ENCODE assay signal across 13 cellular contexts in genomic region chr1:54580856-54581550, GRCh38. TPM values are rescaled to one million over a fixed set of nuclear protein-coding genes. Genes with fewer than 3 reads are reported as not detected.
A peak's percentile ranks its signal among the peaks of the same experiment; 100 is the strongest.
DNase-seq lines count a peak whose midpoint lies in the region; ATAC-seq, FAIRE-seq and TF ChIP-seq lines count a peak whose summit lies in the region.
"Had no signal": no experiment of that assay in that cellular context is flagged by ENCODE, and none has a peak within 500 bp of the region (broad histone marks: within the 10 kb centered on the region; RNA-seq: fewer than 3 reads in every experiment).

No MANE protein-coding gene starts in this region.

- no peaks in the 10 kb centered on the region for H3K36me3 ChIP-seq in pancreas
- H3K36me3 ChIP-seq in upper lobe of left lung: no peaks in the 10 kb centered on the region
- H3K36me3 ChIP-seq: SJSA1 had no signal

- ATAC-seq in right cardiac atrium: no peak
- ATAC-seq in pancreas: peak; percentile 3 to 40 (median 26)
- no peak for ATAC-seq in upper lobe of left lung (ENCODE audit: low FRiP score in 2 of 2)
- ATAC-seq in HG03460 (IDR thresholded peaks at IDR 0.05; ENCODE audit: unreplicated experiment): no peak

- H3K27me3 ChIP-seq in right cardiac atrium (ENCODE audit: control insufficient read depth, insufficient read depth): no peaks in the 10 kb centered on the region
- H3K27me3 ChIP-seq in pancreas: no peaks in the 10 kb centered on the region
- no peaks in the 10 kb centered on the region for H3K27me3 ChIP-seq in upper lobe of left lung
- H3K27me3 ChIP-seq: SJSA1 had no signal

- no peak for FAIRE-seq in pancreas (lab: Jason Lieb, UNC)

- DNase-seq in DMS 273 (lab: John Stamatoyannopoulos, UW; ENCODE audit: unreplicated experiment) (peak; percentile 55), DMS 273 treated with DMSO at 0.1 percent for 48 hours (lab: John Stamatoyannopoulos, UW) (no peak), right cardiac atrium (no peak), pancreas (no peak), upper lobe of left lung (no peak), hepatic stellate cell (ENCODE audit: low spot score) (no peak), occipital lobe (lab: John Stamatoyannopoulos, UW) (no peak)
- DNase-seq: 8988T, NCI-H187 had no signal

- peaks cover 19% of the 10 kb centered on the region for H3K4me1 ChIP-seq in right cardiac atrium (ENCODE audit: control insufficient read depth, insufficient read depth, low read length)
- peaks cover 6 to 24% (median 11%) of the 10 kb centered on the region in 3 donors for H3K4me1 ChIP-seq in pancreas
- H3K4me1 ChIP-seq in upper lobe of left lung: peaks cover 0 to 11% (median 8%) of the 10 kb centered on the region in 4 donors
- H3K4me1 ChIP-seq: SJSA1 had no signal

- intact Hi-C loops in right cardiac atrium (cut with DNase I): loop anchor here in 1 of 4 donors (5.0 kb wide), 1 partner anchor 34 kb away; the partner anchor contains the start of gene ACOT11
- intact Hi-C loops in pancreas (cut with DNase I): no loop called here

- H3K4me3 ChIP-seq in right cardiac atrium (ENCODE audit: low read length) (no peak overlapping the region), pancreas (no peak overlapping the region), upper lobe of left lung (no peak overlapping the region)
- H3K4me3 ChIP-seq: SJSA1 had no signal

- H3K27ac ChIP-seq in right cardiac atrium (ENCODE audit: low read length): peak overlapping the region; percentile 64
- H3K27ac ChIP-seq in pancreas: peak overlapping the region; percentile 77 to 92 (median 90)
- peak overlapping the region; percentile 64 to 84 (median 80) for H3K27ac ChIP-seq in upper lobe of left lung
- H3K27ac ChIP-seq: SJSA1 had no signal

- TF ChIP-seq CTCF in pancreas (IDR thresholded peaks at IDR 0.05) (no peak), upper lobe of left lung (IDR thresholded peaks at IDR 0.05) (no peak)

- H3K9me3 ChIP-seq in right cardiac atrium (ENCODE audit: control insufficient read depth, low read length) (no peaks in the 10 kb centered on the region), pancreas (no peaks in the 10 kb centered on the region), upper lobe of left lung (no peaks in the 10 kb centered on the region)
- H3K9me3 ChIP-seq: SJSA1 had no signal

- WGBS in right cardiac atrium: 66% methylated on average over 11 of the region's 11 CpGs
- WGBS in pancreas, 2 donors: 59 to 76% methylated on average over 11 of the region's 11 CpGs
- 83 to 84% methylated on average over 8 to 11 of the region's 11 CpGs for WGBS in upper lobe of left lung, 2 donors

- no peak for TF ChIP-seq EP300 in upper lobe of left lung (IDR thresholded peaks at IDR 0.05)

- TF ChIP-seq POLR2A in upper lobe of left lung (IDR thresholded peaks at IDR 0.05): no peak

RNA-seq across cellular contexts. Expression of gene ACOT11, which starts 33.0 kb away (rescaled TPM):
- total RNA-seq in right cardiac atrium: 10 to 100 TPM; 14.4 to 32.7 (median 28.7) TPM
- 16.7 TPM for polyA plus RNA-seq in right cardiac atrium
- total RNA-seq in pancreas: 1 to 10 TPM; 2.6 to 6.7 (median 3.1) TPM
- polyA plus RNA-seq in pancreas: 1 to 10 TPM; 2.8 to 5.1 TPM
- 10 to 100 TPM in 1 of 6 donors, 1 to 10 TPM in 5; 2.3 to 13.6 (median 7.0) TPM for total RNA-seq in upper lobe of left lung
- total RNA-seq in occipital lobe: 1.9 TPM

RNA-seq across cellular contexts. Expression of gene FAM151A, which starts 42.3 kb away (rescaled TPM):
- total RNA-seq in right cardiac atrium (under 1 TPM in 3 of 4 donors, not detected in 1; 0.15 to 0.72 (median 0.59) TPM), pancreas (under 1 TPM in 1 of 6 donors, not detected in 5; 0.12 TPM), upper lobe of left lung (not detected), occipital lobe (not detected)
- polyA plus RNA-seq in right cardiac atrium (0.43 TPM), pancreas (under 1 TPM in 1 of 2 donors, not detected in 1; 0.21 TPM)
- total RNA-seq: HFFc6, progenitor cell of endocrine pancreas, SJSA1 had no signal

Comparison
In these comparisons a context has a peak if more than half of its experiments do, and no peak if none do; other contexts are left out.
1. ATAC-seq: peak in pancreas (4 of 4); none in right cardiac atrium (0 of 2), upper lobe of left lung (0 of 2) and HG03460 (single experiment).
2. Peak in every context shown above with its lines, with median percentiles within 50 percentile points of each other: H3K27ac ChIP-seq.